Comparison of ENCODE assay signal across 8 cellular contexts in the genomic region with DNA sequence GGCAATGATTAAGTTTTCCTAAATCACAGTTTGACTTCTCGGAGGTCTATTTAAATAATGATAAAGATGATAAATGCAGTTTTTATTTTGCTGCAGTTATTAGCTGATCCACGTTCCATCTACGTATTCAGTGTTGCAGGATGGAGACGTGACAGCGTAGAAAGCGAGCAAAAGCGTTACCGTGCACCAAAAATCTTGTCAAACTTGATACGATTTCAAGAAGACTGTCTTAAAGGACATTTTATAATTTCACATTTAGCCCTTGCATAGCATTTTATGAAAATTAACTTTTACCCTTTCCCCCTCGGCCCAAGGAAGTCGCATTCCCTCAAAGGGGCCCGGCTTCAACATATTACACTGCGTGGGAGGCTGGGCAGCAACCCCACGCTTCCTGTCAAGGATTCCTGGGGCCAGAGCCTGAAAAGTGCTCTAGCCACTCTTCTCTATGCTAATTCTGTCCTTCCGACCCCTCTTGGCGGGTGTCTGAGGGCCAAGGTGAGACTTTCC. TPM values are rescaled to one million over a fixed set of nuclear protein-coding genes. Genes with fewer than 3 reads are reported as not detected.
A peak's percentile ranks its signal among the peaks of the same experiment; 100 is the strongest.
DNase-seq lines count a peak whose midpoint lies in the region; ATAC-seq and TF ChIP-seq lines count a peak whose summit lies in the region.

No MANE protein-coding gene starts in this region.

- no peaks in the 10 kb centered on the region for H3K27me3 ChIP-seq in GM06990 (replicated peaks; ENCODE audit: control insufficient read depth, insufficient read depth, low read length)

- H3K27ac Mint-ChIP-seq in progenitor cell of endocrine pancreas: peak overlapping the region; percentile 98

- H3K9me3 Mint-ChIP-seq in progenitor cell of endocrine pancreas (ENCODE audit: low read depth): no peaks in the 10 kb centered on the region

- H3K4me3 Mint-ChIP-seq in progenitor cell of endocrine pancreas (ENCODE audit: low read depth): peak overlapping the region; percentile 87

- peak overlapping the region; percentile 77 for H3K27ac ChIP-seq in SK-N-MC

- H3K4me3 ChIP-seq in GM06990 (replicated peaks; ENCODE audit: low read depth, low read length) (peak overlapping the region; percentile 87), SK-N-MC (peak overlapping the region; percentile 87), fibroblast of the aortic adventitia (ENCODE audit: low read depth, low read length) (peak overlapping the region; percentile 92)

- H3K9me3 ChIP-seq in SK-N-MC (ENCODE audit: low read depth, low read length): no peaks in the 10 kb centered on the region

- ATAC-seq in HG03159 (IDR thresholded peaks at IDR 0.05; ENCODE audit: unreplicated experiment) (no peak), GM19397 (IDR thresholded peaks at IDR 0.05; ENCODE audit: unreplicated experiment) (no peak)

- H3K36me3 Mint-ChIP-seq in progenitor cell of endocrine pancreas (ENCODE audit: insufficient read depth): no peaks in the 10 kb centered on the region

- peak overlapping the region; percentile 85 for H3K9ac ChIP-seq in SK-N-MC (ENCODE audit: insufficient read length)

- H3K4me1 Mint-ChIP-seq in progenitor cell of endocrine pancreas (ENCODE audit: low read depth): peaks cover 18% of the 10 kb centered on the region

- H3K36me3 ChIP-seq in GM06990 (ENCODE audit: control insufficient read depth, insufficient read depth, low read length) (no peaks in the 10 kb centered on the region), SK-N-MC (ENCODE audit: insufficient read depth, low read length) (no peaks in the 10 kb centered on the region)

- H3K27me3 Mint-ChIP-seq in progenitor cell of endocrine pancreas: peaks cover 78% of the 10 kb centered on the region

- DNase-seq in GM06990 (ENCODE audit: extremely low read depth, insufficient read length) (no peak), SK-N-MC (ENCODE audit: low read depth, low spot score) (no peak), fibroblast of the aortic adventitia (ENCODE audit: low read depth) (no peak), progenitor cell of endocrine pancreas (ENCODE audit: low spot score, unreplicated experiment) (no peak), DMS53 (lab: John Stamatoyannopoulos, UW) (no peak), GOT3 (lab: John Stamatoyannopoulos, UW) (no peak)

- TF ChIP-seq CTCF in GM06990 (IDR thresholded peaks at IDR 0.05; ENCODE audit: insufficient read depth, low read length, poor library complexity, severe bottlenecking): no peak
- TF ChIP-seq CTCF in fibroblast of the aortic adventitia (IDR thresholded peaks at IDR 0.05; ENCODE audit: insufficient read depth, low read length): no peak
- TF ChIP-seq CTCF in progenitor cell of endocrine pancreas (IDR thresholded peaks at IDR 0.05; ENCODE audit: unreplicated experiment): no peak

RNA-seq across cellular contexts. Expression of a gene that starts 7.1 kb away (rescaled TPM):
- 30.4 and 33.8 TPM in 2 replicates for total RNA-seq in fibroblast of the aortic adventitia (ENCODE audit: low replicate concordance)
- total RNA-seq in progenitor cell of endocrine pancreas: 7.0 and 7.7 TPM in 2 replicates

RNA-seq across cellular contexts. Expression of a gene that starts 18.9 kb away (rescaled TPM):
- total RNA-seq in fibroblast of the aortic adventitia (ENCODE audit: low replicate concordance) (7.8 and 13.7 TPM in 2 replicates), progenitor cell of endocrine pancreas (2.0 and 2.1 TPM in 2 replicates)
